13 cellular contexts compared by ENCODE assay signal in genomic region chr4:104493071-104493831, GRCh38. TPM values are rescaled to one million over a fixed set of nuclear protein-coding genes. Genes with fewer than 3 reads are reported as not detected.
DNase-seq lines count a peak whose midpoint lies in the region; TF ChIP-seq lines count a peak whose summit lies in the region.
"Had no signal": no experiment of that assay in that cellular context is flagged by ENCODE, and none has a peak within 500 bp of the region (broad histone marks: within the 10 kb centered on the region; RNA-seq: fewer than 3 reads in every experiment).

No MANE protein-coding gene starts in this region.

- H3K27ac ChIP-seq in OCI-LY1 (ENCODE audit: low read depth, low read length, poor library complexity, severe bottlenecking) = peak overlapping the region; percentile 95

- H3K4me1 ChIP-seq in OCI-LY1 (ENCODE audit: insufficient read depth, low read length, severe bottlenecking) (peaks cover 67% of the 10 kb centered on the region), iPS-15b (ENCODE audit: control insufficient read depth, insufficient read depth, low read length) (peaks cover 19% of the 10 kb centered on the region)

- no peak overlapping the region for H2AFZ ChIP-seq in OCI-LY1 (ENCODE audit: low read length)

- H3K4me2 ChIP-seq in OCI-LY1 (ENCODE audit: low read length) = peak overlapping the region; percentile 85

- H3K27me3 ChIP-seq in OCI-LY1 (ENCODE audit: insufficient read depth, low read length) = no peaks in the 10 kb centered on the region
- peaks cover 21% of the 10 kb centered on the region for H3K27me3 ChIP-seq in iPS-15b (ENCODE audit: control insufficient read depth, insufficient read depth, low read length)

- no peak for TF ChIP-seq CTCF in OCI-LY1 (IDR thresholded peaks at IDR 0.05; ENCODE audit: low read length)

- H3K4me3 ChIP-seq in OCI-LY1 (ENCODE audit: low read depth, low read length, poor library complexity, severe bottlenecking) (peak overlapping the region; percentile 88), iPS-15b (ENCODE audit: low read depth, low read length) (peak overlapping the region; percentile 31)

- H3K9ac ChIP-seq in OCI-LY1 (ENCODE audit: low read length) (peak overlapping the region; percentile 94), iPS-15b (ENCODE audit: low read depth, low read length) (no peak overlapping the region)

- H3K9me3 ChIP-seq in OCI-LY1 (ENCODE audit: low read length) (no peaks in the 10 kb centered on the region), iPS-15b (ENCODE audit: control insufficient read depth, insufficient read depth, low read length) (no peaks in the 10 kb centered on the region)

- H3K36me3 ChIP-seq in OCI-LY1 (ENCODE audit: insufficient read depth, low read length) = no peaks in the 10 kb centered on the region
- no peaks in the 10 kb centered on the region for H3K36me3 ChIP-seq in iPS-15b (ENCODE audit: control insufficient read depth, insufficient read depth, low read length)

- H3F3A ChIP-seq in OCI-LY1 (ENCODE audit: insufficient read depth, low read length) = peaks cover 15% of the 10 kb centered on the region; the same call in 1 of the 2 replicates

- H4K20me1 ChIP-seq in OCI-LY1 (ENCODE audit: insufficient read depth, low read length) = no peaks in the 10 kb centered on the region

- DNase-seq in NCI-H1092 treated with DMSO at 0.1 percent for 48 hours (lab: John Stamatoyannopoulos, UW) (peak; percentile 65), NCI-H1092 (lab: John Stamatoyannopoulos, UW) (no peak), retina (peak; percentile 40), A172 (ENCODE audit: low spot score) (no peak), hepatic stellate cell (ENCODE audit: low spot score) (no peak)
- DNase-seq in effector CD4-positive, alpha-beta T cell = no peak
- DNase-seq: 8988T; activated CD8-positive, alpha-beta T cell treated with anti-CD3 and anti-CD28 coated beads for 36 hours; activated naive CD8-positive, alpha-beta T cell treated with anti-CD3 and anti-CD28 coated beads for 36 hours; Karpas-422; stimulated activated CD4-positive, alpha-beta T cell treated with anti-CD3 and anti-CD28 coated beads, Interleukin-4, amount 100 ng/mL, for 1 hour had no signal

- peaks cover 10% of the 10 kb centered on the region; the same call in 1 of the 2 replicates for H3K79me2 ChIP-seq in OCI-LY1 (ENCODE audit: insufficient read depth, low read length)

- no peaks in the 10 kb centered on the region for H3K9me2 ChIP-seq in OCI-LY1 (ENCODE audit: low read depth, low read length)

RNA-seq across cellular contexts. Expression of gene CXXC4, which starts 1.4 kb away (rescaled TPM):
- 0.28 and 0.48 TPM in 2 replicates for total RNA-seq in A172 (2014; rRNA removed; shearing (Covaris generic))
- total RNA-seq: activated CD8-positive, alpha-beta T cell treated with anti-CD3 and anti-CD28 coated beads for 36 hours had no signal

Comparison
In these comparisons a context has a peak if more than half of its experiments do, and no peak if none do; other contexts are left out.
1. DNase-seq: peak in NCI-H1092 treated with DMSO at 0.1 percent for 48 hours (single experiment) and retina (single experiment); none in NCI-H1092 (single experiment), A172 (single experiment), hepatic stellate cell (single experiment) and effector CD4-positive, alpha-beta T cell (single experiment).